In the genomic region with DNA sequence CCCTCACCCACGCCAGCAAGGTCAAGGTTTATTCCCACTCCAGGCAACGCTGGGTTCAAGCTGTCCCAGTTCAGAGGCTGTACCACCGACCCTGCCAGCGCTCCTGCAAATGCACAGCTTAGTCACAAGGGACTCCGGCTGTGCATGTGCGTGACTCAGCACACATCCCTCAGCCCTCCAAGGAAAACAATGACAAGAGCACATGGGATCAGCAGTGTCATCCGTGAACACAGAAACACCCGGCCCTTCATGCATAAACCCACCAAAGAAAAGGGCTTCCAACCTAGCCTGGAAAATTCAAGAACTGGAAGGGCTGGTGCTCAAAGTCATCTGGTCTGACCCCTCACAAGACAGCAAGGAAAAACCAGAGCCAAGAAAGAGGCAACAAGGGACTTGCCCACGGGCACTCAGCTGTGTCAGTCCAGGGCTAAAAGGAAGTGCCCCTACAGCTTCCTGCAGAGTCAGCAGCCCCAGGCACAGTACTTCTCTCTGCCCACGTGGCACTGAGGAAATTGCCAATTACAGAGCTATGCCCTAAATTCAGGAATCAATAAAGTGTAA, we compare ENCODE assay signal across 9 cellular contexts.
A peak's percentile ranks its signal among the peaks of the same experiment; 100 is the strongest.
DNase-seq lines count a peak whose midpoint lies in the region; ATAC-seq, FAIRE-seq and TF ChIP-seq lines count a peak whose summit lies in the region.
"Had no signal": no experiment of that assay in that cellular context is flagged by ENCODE, and none has a peak within 500 bp of the region (broad histone marks: within the 10 kb centered on the region; RNA-seq: fewer than 3 reads in every experiment).

No MANE protein-coding gene starts in this region.

- H3K27me3 Mint-ChIP-seq in astrocyte (ENCODE audit: low read depth, unreplicated experiment): no peaks in the 10 kb centered on the region

- H3K36me3 ChIP-seq in astrocyte (ENCODE audit: insufficient read depth, low read length) (no peaks in the 10 kb centered on the region), kidney epithelial cell (ENCODE audit: control insufficient read depth, insufficient read depth, low read length) (no peaks in the 10 kb centered on the region)

- peak overlapping the region; percentile 9 for H3K27ac Mint-ChIP-seq in astrocyte (ENCODE audit: unreplicated experiment)

- no peak overlapping the region for H3K4me3 Mint-ChIP-seq in astrocyte (ENCODE audit: unreplicated experiment)

- H3K9me3 ChIP-seq in astrocyte (ENCODE audit: insufficient read depth, low read depth, low read length): no peaks in the 10 kb centered on the region

- H3K4me1 ChIP-seq in astrocyte (ENCODE audit: insufficient read depth, low read length): peaks cover 47% of the 10 kb centered on the region

- H3K36me3 Mint-ChIP-seq in astrocyte (ENCODE audit: low read depth, unreplicated experiment): no peaks in the 10 kb centered on the region

- H3K27ac ChIP-seq in astrocyte (ENCODE audit: low read depth, low read length): peak overlapping the region; percentile 96

- peaks cover 39% of the 10 kb centered on the region for H3K79me2 ChIP-seq in astrocyte (ENCODE audit: insufficient read depth, low read length)

- ATAC-seq in HG03442 (IDR thresholded peaks at IDR 0.05; ENCODE audit: unreplicated experiment) (peak; percentile 63), HG03571 (IDR thresholded peaks at IDR 0.05; ENCODE audit: unreplicated experiment) (no peak)

- peak overlapping the region; percentile 83 for H3K4me2 ChIP-seq in astrocyte (ENCODE audit: low read length)

- FAIRE-seq in astrocyte (lab: Jason Lieb, UNC): peak; percentile 75
- FAIRE-seq: TTC549 had no signal

- peak overlapping the region; percentile 6 for H2AFZ ChIP-seq in astrocyte (ENCODE audit: low read depth, low read length)

- TF ChIP-seq CTCF in astrocyte (IDR thresholded peaks at IDR 0.05; ENCODE audit: insufficient read depth, low read depth, low read length) (no peak), kidney epithelial cell (IDR thresholded peaks at IDR 0.05; ENCODE audit: insufficient read depth, low read length, poor library complexity, severe bottlenecking) (no peak)

- DNase-seq in 8988T: peak; percentile 57
- DNase-seq in astrocyte (ENCODE audit: low read depth): peak; percentile 84
- DNase-seq in kidney epithelial cell (ENCODE audit: low read depth): peak; percentile 79
- no peak for DNase-seq in DMS79 (lab: John Stamatoyannopoulos, UW)
- no peak for DNase-seq in HT-29 (ENCODE audit: low spot score)
- DNase-seq in stimulated activated CD4-positive, alpha-beta T cell treated with anti-CD3 and anti-CD28 coated beads, Interleukin-2, amount 100 ng/mL, for 24 hours: no peak

- H3K9ac ChIP-seq in astrocyte (ENCODE audit: low read length): peak overlapping the region; percentile 85

- H3K4me1 Mint-ChIP-seq in astrocyte (ENCODE audit: low read depth, unreplicated experiment): peaks cover 41% of the 10 kb centered on the region

- peak overlapping the region; percentile 51 for H3K4me3 ChIP-seq in astrocyte (ENCODE audit: insufficient read depth, low read depth, low read length)
- no peak overlapping the region for H3K4me3 ChIP-seq in kidney epithelial cell (ENCODE audit: low read depth, low read length)

- H4K20me1 ChIP-seq in astrocyte (ENCODE audit: insufficient read depth, low read length): no peaks in the 10 kb centered on the region

- H3K27me3 ChIP-seq in astrocyte (ENCODE audit: insufficient read depth, low read length) (no peaks in the 10 kb centered on the region), kidney epithelial cell (ENCODE audit: control insufficient read depth, insufficient read depth, low read length) (no peaks in the 10 kb centered on the region)

- no peaks in the 10 kb centered on the region for H3K9me3 Mint-ChIP-seq in astrocyte (ENCODE audit: unreplicated experiment)

Comparison
In these comparisons a context has a peak if more than half of its experiments do, and no peak if none do; other contexts are left out.
1. DNase-seq: peak in 8988T (single experiment), astrocyte (single experiment) and kidney epithelial cell (single experiment); none in DMS79 (single experiment), HT-29 (single experiment) and stimulated activated CD4-positive, alpha-beta T cell treated with anti-CD3 and anti-CD28 coated beads, Interleukin-2, amount 100 ng/mL, for 24 hours (0 of 2).